In genomic region chrX:95346854-95347253, GRCh38 we compare ENCODE assay signal across 12 cellular contexts.
DNase-seq lines count a peak whose midpoint lies in the region; ATAC-seq and TF ChIP-seq lines count a peak whose summit lies in the region.
"Had no signal": no experiment of that assay in that cellular context is flagged by ENCODE, and none has a peak within 500 bp of the region (broad histone marks: within the 10 kb centered on the region; RNA-seq: fewer than 3 reads in every experiment).

No MANE protein-coding gene starts in this region.

- no peaks in the 10 kb centered on the region for H3K4me1 ChIP-seq in endodermal cell (ENCODE audit: control insufficient read depth, insufficient read depth, low read length)
- H3K4me1 ChIP-seq: uterus had no signal

- H3K9ac ChIP-seq in endodermal cell (ENCODE audit: extremely low read depth, low read length, poor library complexity, severe bottlenecking) = no peak overlapping the region

- H3K27ac Mint-ChIP-seq in endodermal cell = no peak overlapping the region
- H3K27ac Mint-ChIP-seq in progenitor cell of endocrine pancreas = no peak overlapping the region
- H3K27ac Mint-ChIP-seq in activated naive CD8-positive, alpha-beta T cell treated with anti-CD3 and anti-CD28 coated beads, Interleukin-2, amount 50 U/mL, for 24 hours = no peak overlapping the region
- H3K27ac Mint-ChIP-seq: activated naive CD8-positive, alpha-beta T cell had no signal

- H3K4me3 Mint-ChIP-seq in endodermal cell (no peak overlapping the region), progenitor cell of endocrine pancreas (ENCODE audit: low read depth) (no peak overlapping the region)
- H3K4me3 Mint-ChIP-seq in activated naive CD8-positive, alpha-beta T cell treated with anti-CD3 and anti-CD28 coated beads, Interleukin-2, amount 50 U/mL, for 24 hours = no peak overlapping the region
- H3K4me3 Mint-ChIP-seq: activated naive CD8-positive, alpha-beta T cell had no signal

- WGBS in endodermal cell (ENCODE audit: insufficient coverage in 1 of 2, insufficient read length in 1 of 2), 2 experiments = 90% methylated on average over 2 of the region's 3 CpGs; no CpG with 5 or more reads in 1 of the 2 experiments

- ATAC-seq in GM18909 (IDR thresholded peaks at IDR 0.05; ENCODE audit: poor library complexity, unreplicated experiment) = no peak
- ATAC-seq in activated naive CD8-positive, alpha-beta T cell treated with anti-CD3 and anti-CD28 coated beads, Interleukin-2, amount 50 U/mL, for 24 hours = no peak

- no peaks in the 10 kb centered on the region for H3K36me3 Mint-ChIP-seq in endodermal cell (ENCODE audit: low read depth)
- H3K36me3 Mint-ChIP-seq in progenitor cell of endocrine pancreas (ENCODE audit: insufficient read depth) = no peaks in the 10 kb centered on the region
- H3K36me3 Mint-ChIP-seq in activated naive CD8-positive, alpha-beta T cell treated with anti-CD3 and anti-CD28 coated beads, Interleukin-2, amount 50 U/mL, for 24 hours (ENCODE audit: low read depth) = no peaks in the 10 kb centered on the region
- H3K36me3 Mint-ChIP-seq: activated naive CD8-positive, alpha-beta T cell had no signal

- H3K27me3 Mint-ChIP-seq in endodermal cell (ENCODE audit: insufficient read depth) (no peaks in the 10 kb centered on the region), progenitor cell of endocrine pancreas (no peaks in the 10 kb centered on the region)
- no peaks in the 10 kb centered on the region for H3K27me3 Mint-ChIP-seq in activated naive CD8-positive, alpha-beta T cell treated with anti-CD3 and anti-CD28 coated beads, Interleukin-2, amount 50 U/mL, for 24 hours
- H3K27me3 Mint-ChIP-seq: activated naive CD8-positive, alpha-beta T cell had no signal

- TF ChIP-seq CTCF in endodermal cell (conservative IDR thresholded peaks at IDR 0.05) = peak; percentile 71
- peak; percentile 68 for TF ChIP-seq CTCF in progenitor cell of endocrine pancreas (IDR thresholded peaks at IDR 0.05; ENCODE audit: unreplicated experiment)

- DNase-seq in NCI-H510A treated with DMSO at 0.1 percent for 48 hours (lab: John Stamatoyannopoulos, UW) (peak; percentile 0), NCI-H510A (lab: John Stamatoyannopoulos, UW) (no peak), NCI-H460 (ENCODE audit: extremely low read depth, low read depth) (peak; percentile 6), endodermal cell (no peak), progenitor cell of endocrine pancreas (ENCODE audit: low spot score, unreplicated experiment) (no peak), NCI-H187 (lab: John Stamatoyannopoulos, UW) (no peak)
- DNase-seq in activated naive CD8-positive, alpha-beta T cell treated with anti-CD3 and anti-CD28 coated beads, Interleukin-2, amount 50 U/mL, for 24 hours = no peak
- DNase-seq: activated CD4-positive, alpha-beta T cell treated with anti-CD3 and anti-CD28 coated beads for 4 hours; uterus had no signal

- H3K4me1 Mint-ChIP-seq in endodermal cell = peaks cover 8% of the 10 kb centered on the region
- peaks cover 2% of the 10 kb centered on the region for H3K4me1 Mint-ChIP-seq in progenitor cell of endocrine pancreas (ENCODE audit: low read depth)
- no peaks in the 10 kb centered on the region for H3K4me1 Mint-ChIP-seq in activated naive CD8-positive, alpha-beta T cell treated with anti-CD3 and anti-CD28 coated beads, Interleukin-2, amount 50 U/mL, for 24 hours

- no peak overlapping the region for H3K4me3 ChIP-seq in endodermal cell (ENCODE audit: low read length)
- H3K4me3 ChIP-seq: uterus had no signal

- H3K9me3 ChIP-seq in endodermal cell (ENCODE audit: control insufficient read depth, low read length) = no peaks in the 10 kb centered on the region
- H3K9me3 ChIP-seq: uterus had no signal

- no peaks in the 10 kb centered on the region for H3K36me3 ChIP-seq in endodermal cell (ENCODE audit: control insufficient read depth, insufficient read depth, low read length)

- H3K9me3 Mint-ChIP-seq in endodermal cell = no peaks in the 10 kb centered on the region
- H3K9me3 Mint-ChIP-seq in progenitor cell of endocrine pancreas (ENCODE audit: low read depth) = no peaks in the 10 kb centered on the region
- no peaks in the 10 kb centered on the region for H3K9me3 Mint-ChIP-seq in activated naive CD8-positive, alpha-beta T cell treated with anti-CD3 and anti-CD28 coated beads, Interleukin-2, amount 50 U/mL, for 24 hours

- no peak overlapping the region for H3K27ac ChIP-seq in endodermal cell (ENCODE audit: low read depth, low read length)
- H3K27ac ChIP-seq: epithelial cell of prostate, uterus had no signal

- no peaks in the 10 kb centered on the region for H3K27me3 ChIP-seq in endodermal cell (ENCODE audit: control insufficient read depth, insufficient read depth, low read length, poor library complexity, severe bottlenecking)
- H3K27me3 ChIP-seq: uterus had no signal

Comparison
In these comparisons a context has a peak if more than half of its experiments do, and no peak if none do; other contexts are left out.
1. DNase-seq: peak in NCI-H510A treated with DMSO at 0.1 percent for 48 hours (single experiment) and NCI-H460 (single experiment); none in NCI-H510A (single experiment), endodermal cell (single experiment), progenitor cell of endocrine pancreas (single experiment), activated naive CD8-positive, alpha-beta T cell treated with anti-CD3 and anti-CD28 coated beads, Interleukin-2, amount 50 U/mL, for 24 hours (single experiment) and NCI-H187 (0 of 2).